ENCODE assay signal across 1 cellular context in genomic region chr1:101150676-101151075, GRCh38.
TF ChIP-seq lines count a peak whose summit lies in the region.

No MANE protein-coding gene starts in this region.

TF ChIP-seq in GM23338, 12 proteins besides CTCF, POLR2A, EP300 and RAD21 (continued from another document):
- no peak for TF ChIP-seq JUNB (IDR thresholded peaks at IDR 0.05; ENCODE audit: unreplicated experiment)
- no peak for TF ChIP-seq ZNF462 (CRISPR knock-in tag; IDR thresholded peaks at IDR 0.05)
- no peak for TF ChIP-seq CREB1 (CRISPR knock-in tag; IDR thresholded peaks at IDR 0.05; ENCODE audit: low read depth)
- no peak for TF ChIP-seq STAT1 (IDR thresholded peaks at IDR 0.05; ENCODE audit: unreplicated experiment)
